Comparison of ENCODE assay signal across 10 cellular contexts in the genomic region with DNA sequence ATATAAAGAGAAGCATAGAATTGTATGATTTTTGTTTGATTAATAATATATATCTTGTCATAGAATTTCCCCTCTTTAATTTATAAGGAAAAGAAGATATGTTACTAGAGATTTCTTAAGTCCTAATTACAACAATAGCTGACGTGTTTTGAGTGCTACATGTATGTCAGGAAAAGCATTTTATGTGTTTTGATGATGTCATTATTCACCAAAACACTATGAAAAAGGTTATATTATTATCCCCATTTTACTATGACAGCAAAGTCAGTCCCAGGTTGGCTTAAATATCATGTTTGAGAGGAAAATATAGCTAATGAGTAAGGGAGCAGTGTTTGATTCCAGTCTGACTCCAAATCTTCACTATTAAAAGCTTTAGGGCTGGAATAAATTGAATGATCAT.
"Had no signal": no experiment of that assay in that cellular context is flagged by ENCODE, and none has a peak within 500 bp of the region (broad histone marks: within the 10 kb centered on the region; RNA-seq: fewer than 3 reads in every experiment).

No MANE protein-coding gene starts in this region.

- H2AFZ ChIP-seq: GM23248 had no signal

- H3K9ac ChIP-seq: GM23248 had no signal

- DNase-seq: GM23248, H9, HCEC 1CT, HFFc6, IMR-90, KG1 had no signal

- FAIRE-seq: H1, H54, K562 had no signal

- H3K27ac ChIP-seq: GM23248, HL-60 had no signal

- H3K4me3 ChIP-seq: GM23248, K562 had no signal

- ATAC-seq: K562 had no signal
